Comparison of ENCODE assay signal across 7 cellular contexts in the genomic region with DNA sequence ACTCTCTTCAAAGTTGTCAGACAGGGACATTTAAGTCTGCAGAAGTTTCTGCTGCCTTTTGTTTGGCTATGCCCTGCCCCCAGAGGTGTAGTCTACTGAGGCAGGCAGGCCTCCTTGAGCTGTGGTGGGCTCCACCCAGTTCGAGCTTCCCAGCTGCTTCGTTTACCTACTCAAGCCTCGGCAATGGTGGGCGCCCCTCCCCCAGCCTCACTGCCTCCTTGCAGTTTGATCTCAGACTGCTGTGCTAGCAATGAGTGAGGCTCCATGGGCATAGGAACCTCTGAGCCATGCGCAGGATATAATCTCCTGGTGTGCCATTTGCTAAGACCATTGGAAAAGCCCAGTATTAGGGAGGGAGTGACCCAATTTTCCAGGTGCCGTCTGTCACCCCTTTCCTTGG. TPM values are rescaled to one million over a fixed set of nuclear protein-coding genes. Genes with fewer than 3 reads are reported as not detected.
"Had no signal": no experiment of that assay in that cellular context is flagged by ENCODE, and none has a peak within 500 bp of the region (broad histone marks: within the 10 kb centered on the region; RNA-seq: fewer than 3 reads in every experiment).

No MANE protein-coding gene starts in this region.

RNA-seq across cellular contexts. Expression of a gene that starts 19.1 kb away (rescaled TPM):
- total RNA-seq: GM23248, GM23338, H1, H4, H7, H9, HFFc6 had no signal
- polyA plus RNA-seq: GM23248, GM23338, H1 had no signal

RNA-seq across cellular contexts. Expression of a gene that starts 24.7 kb away (rescaled TPM):
- total RNA-seq: GM23248, GM23338, H1, H4, H7, H9, HFFc6 had no signal
- polyA plus RNA-seq: GM23248, GM23338 had no signal
